Comparison of ENCODE assay signal across 27 cellular contexts in the genomic region with DNA sequence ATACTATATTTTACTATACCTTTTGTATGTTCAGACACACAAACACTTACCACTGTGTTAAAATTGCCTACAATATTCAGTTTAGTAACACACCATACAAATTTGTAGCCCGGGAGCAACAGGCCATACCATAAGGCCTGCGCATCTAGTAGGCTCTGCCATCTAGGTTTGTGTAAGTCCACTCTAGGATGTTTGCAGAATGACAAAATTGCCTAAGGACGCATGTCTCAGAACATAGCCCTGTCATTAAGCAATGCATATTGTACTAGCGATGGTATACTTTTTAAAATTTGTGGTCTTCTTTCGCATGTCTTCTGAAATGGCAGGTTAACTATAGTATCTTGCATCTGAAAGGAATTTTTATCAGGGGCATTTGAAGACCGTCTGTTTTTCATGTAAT.
"Had no signal": no experiment of that assay in that cellular context is flagged by ENCODE, and none has a peak within 500 bp of the region (broad histone marks: within the 10 kb centered on the region; RNA-seq: fewer than 3 reads in every experiment).

No MANE protein-coding gene starts in this region.

- H3K27me3 ChIP-seq: dorsolateral prefrontal cortex, esophagus squamous epithelium, gastrocnemius medialis, heart right ventricle, left lung had no signal

- DNase-seq: dermis blood vessel endothelial cell; dorsolateral prefrontal cortex; effector CD4-positive, alpha-beta T cell; effector memory CD4-positive, alpha-beta T cell; erythroblast; esophagus squamous epithelium; foreskin fibroblast; foreskin melanocyte; gastrocnemius medialis; glutamatergic neuron; head of caudate nucleus; heart right ventricle; hippocampal formation; left cardiac atrium; left lung; left ventricle myocardium superior; lower lobe of right lung; mesenchymal stem cell; mucosa of descending colon; naive B cell; naive thymus-derived CD8-positive, alpha-beta T cell had no signal

- H3K27ac ChIP-seq: coronary artery, dorsolateral prefrontal cortex, epithelial cell of prostate, esophagus squamous epithelium, gastrocnemius medialis, heart right ventricle, left lung, lower lobe of right lung had no signal

- ATAC-seq: esophagus mucosa; gastrocnemius medialis; heart right ventricle; left cardiac atrium; left lung; left ventricle myocardium superior; lower lobe of right lung; mucosa of descending colon; naive thymus-derived CD8-positive, alpha-beta T cell had no signal

- H3K4me1 ChIP-seq: gastrocnemius medialis, heart right ventricle, left lung, lower lobe of right lung had no signal

- H3K9me3 ChIP-seq: esophagus squamous epithelium, gastrocnemius medialis, lower lobe of right lung had no signal

- H3K4me3 ChIP-seq: coronary artery, dorsolateral prefrontal cortex, esophagus squamous epithelium, gastrocnemius medialis, heart right ventricle, left lung, lower lobe of right lung, mucosa of descending colon had no signal

- FAIRE-seq: endothelial cell of umbilical vein, islet of Langerhans, keratinocyte had no signal
